ENCODE assay signal across 20 cellular contexts in the genomic region with DNA sequence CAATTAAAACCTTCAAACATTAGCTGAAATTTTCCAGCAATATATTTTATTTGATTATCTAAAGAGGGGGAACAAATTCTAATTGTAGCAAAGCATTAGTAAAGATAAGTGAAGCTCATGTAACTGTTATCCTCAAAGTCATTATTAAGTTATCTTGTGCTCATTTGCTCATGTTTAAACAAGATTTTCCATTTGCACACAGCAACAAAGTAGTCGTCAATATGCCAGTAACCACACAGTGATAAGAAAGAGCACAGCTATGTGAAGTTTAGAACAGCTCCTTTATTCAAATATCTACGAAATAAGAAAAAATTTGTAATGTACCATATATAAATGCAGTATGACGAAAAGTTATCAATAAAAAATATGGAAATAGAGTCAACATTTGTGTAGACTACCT.
"Had no signal": no experiment of that assay in that cellular context is flagged by ENCODE, and none has a peak within 500 bp of the region (broad histone marks: within the 10 kb centered on the region; RNA-seq: fewer than 3 reads in every experiment).

No MANE protein-coding gene starts in this region.

- H3K4me2 ChIP-seq: PC-9 had no signal

- H3K9me3 ChIP-seq: Peyer's patch, SJCRH30 had no signal

- H3K4me1 ChIP-seq: Peyer's patch, SJCRH30 had no signal

- DNase-seq: KBM-7; MV-4-11; NCI-H1048; NCI-H1105; NCI-H1417; NCI-H1436 treated with DMSO at 0.1 percent for 48 hours; NCI-H1694; NCI-H187 treated with DMSO at 0.1 percent for 48 hours; NCI-H2029 treated with DMSO at 0.1 percent for 48 hours; NCI-H2227 treated with DMSO at 0.1 percent for 48 hours; NCI-H524 treated with DMSO at 0.1 percent for 48 hours; NCI-H69; NCI-H774; NK-92 treated with Interleukin-12 subunit alpha and Interleukin-12 subunit beta, amount 100 ng/mL, for 24 hours; PC-9; Peyer's patch; SHP77 treated with DMSO at 0.1 percent for 48 hours; SJCRH30; SW 1271; T-helper 1 cell had no signal

- H3K27me3 ChIP-seq: Peyer's patch, SJCRH30 had no signal

- H2AFZ ChIP-seq: PC-9 had no signal

- H3K36me3 ChIP-seq: Peyer's patch, SJCRH30 had no signal

- H3K4me3 ChIP-seq: PC-9, Peyer's patch, SJCRH30 had no signal

- H3K27ac ChIP-seq: PC-9, Peyer's patch, SJCRH30 had no signal
